In genomic region chr18:49515003-49515402, GRCh38 we compare ENCODE assay signal across 3 cellular contexts. TPM values are rescaled to one million over a fixed set of nuclear protein-coding genes. Genes with fewer than 3 reads are reported as not detected.
"Had no signal": no experiment of that assay in that cellular context is flagged by ENCODE, and none has a peak within 500 bp of the region (broad histone marks: within the 10 kb centered on the region; RNA-seq: fewer than 3 reads in every experiment).

No MANE protein-coding gene starts in this region.

RNA-seq across cellular contexts. Expression of gene LIPG, which starts 46.9 kb away (rescaled TPM):
- total RNA-seq: OCI-LY7, Right ventricle myocardium inferior, SK-MEL-5 had no signal
